29 cellular contexts compared by ENCODE assay signal in genomic region chr10:20916976-20917375, GRCh38.
"Had no signal": no experiment of that assay in that cellular context is flagged by ENCODE, and none has a peak within 500 bp of the region (broad histone marks: within the 10 kb centered on the region; RNA-seq: fewer than 3 reads in every experiment).

No MANE protein-coding gene starts in this region.

- ATAC-seq: stimulated activated effector memory CD8-positive, alpha-beta T cell treated with anti-CD3 and anti-CD28 coated beads, Interleukin-12 subunit alpha, Interleukin-12 subunit beta, amount 100 ng/mL, for 72 hours; stimulated activated memory B cell treated with anti-CD40 and anti-IgM and Interleukin-4, amounts not matched to agents 10 μg/mL and 1 μg/mL and 100 μg/mL, for 72 hours; stimulated activated naive B cell treated with anti-CD40 and anti-IgM and Interleukin-4, amounts not matched to agents 10 μg/mL and 1 μg/mL and 100 μg/mL, for 72 hours; stimulated activated naive CD8-positive, alpha-beta T cell treated with anti-CD3 and anti-CD28 coated beads, Interleukin-15, amount 100 ng/mL, for 72 hours; stimulated activated naive CD8-positive, alpha-beta T cell treated with anti-CD3 and anti-CD28 coated beads, Interleukin-15, Interleukin-2, amounts not matched to agents 100 U/mL and 50 U/mL, for 24 hours; upper lobe of right lung had no signal

- H3K4me3 Mint-ChIP-seq: stimulated activated effector memory CD8-positive, alpha-beta T cell treated with anti-CD3 and anti-CD28 coated beads, Interleukin-12 subunit alpha, Interleukin-12 subunit beta, amount 100 ng/mL, for 72 hours; stimulated activated memory B cell treated with anti-CD40 and anti-IgM and Interleukin-4, amounts not matched to agents 10 μg/mL and 1 μg/mL and 100 μg/mL, for 72 hours; stimulated activated naive B cell treated with anti-CD40 and anti-IgM and Interleukin-4, amounts not matched to agents 10 μg/mL and 1 μg/mL and 100 μg/mL, for 72 hours; stimulated activated naive CD8-positive, alpha-beta T cell treated with anti-CD3 and anti-CD28 coated beads, Interleukin-15, amount 100 ng/mL, for 72 hours; stimulated activated naive CD8-positive, alpha-beta T cell treated with anti-CD3 and anti-CD28 coated beads, Interleukin-15, Interleukin-2, amounts not matched to agents 100 ng/mL and 50 ng/mL, for 24 hours; type B pancreatic cell had no signal

- H3K27ac Mint-ChIP-seq: stimulated activated effector memory CD8-positive, alpha-beta T cell treated with anti-CD3 and anti-CD28 coated beads, Interleukin-12 subunit alpha, Interleukin-12 subunit beta, amount 100 ng/mL, for 72 hours; stimulated activated memory B cell treated with anti-CD40 and anti-IgM and Interleukin-4, amounts not matched to agents 10 μg/mL and 1 μg/mL and 100 μg/mL, for 72 hours; stimulated activated naive B cell treated with anti-CD40 and anti-IgM and Interleukin-4, amounts not matched to agents 10 μg/mL and 1 μg/mL and 100 μg/mL, for 72 hours; stimulated activated naive CD8-positive, alpha-beta T cell treated with anti-CD3 and anti-CD28 coated beads, Interleukin-15, amount 100 ng/mL, for 72 hours; stimulated activated naive CD8-positive, alpha-beta T cell treated with anti-CD3 and anti-CD28 coated beads, Interleukin-15, Interleukin-2, amounts not matched to agents 100 ng/mL and 50 ng/mL, for 24 hours; type B pancreatic cell had no signal

- H3K36me3 Mint-ChIP-seq: stimulated activated effector memory CD8-positive, alpha-beta T cell treated with anti-CD3 and anti-CD28 coated beads, Interleukin-12 subunit alpha, Interleukin-12 subunit beta, amount 100 ng/mL, for 72 hours; stimulated activated memory B cell treated with anti-CD40 and anti-IgM and Interleukin-4, amounts not matched to agents 10 μg/mL and 1 μg/mL and 100 μg/mL, for 72 hours; stimulated activated naive B cell treated with anti-CD40 and anti-IgM and Interleukin-4, amounts not matched to agents 10 μg/mL and 1 μg/mL and 100 μg/mL, for 72 hours had no signal

- H3K27me3 Mint-ChIP-seq: stimulated activated memory B cell treated with anti-CD40 and anti-IgM and Interleukin-4, amounts not matched to agents 10 μg/mL and 1 μg/mL and 100 μg/mL, for 72 hours; stimulated activated naive CD8-positive, alpha-beta T cell treated with anti-CD3 and anti-CD28 coated beads, Interleukin-15, amount 100 ng/mL, for 72 hours; stimulated activated naive CD8-positive, alpha-beta T cell treated with anti-CD3 and anti-CD28 coated beads, Interleukin-15, Interleukin-2, amounts not matched to agents 100 ng/mL and 50 ng/mL, for 24 hours had no signal

- H3K4me3 ChIP-seq: stomach, suprapubic skin, testis, thoracic aorta, thyroid gland, tibial artery, tibial nerve, transverse colon, upper lobe of left lung, upper lobe of right lung, uterus, vagina had no signal

- H3K27me3 ChIP-seq: stomach, suprapubic skin, testis, thyroid gland, tibial artery, tibial nerve, transverse colon, upper lobe of left lung, upper lobe of right lung, uterus, vagina had no signal

- H3K4me1 ChIP-seq: stomach, suprapubic skin, testis, thyroid gland, tibial artery, tibial nerve, transverse colon, upper lobe of left lung, upper lobe of right lung, uterus, vagina had no signal

- H3K9me3 Mint-ChIP-seq: stimulated activated effector memory CD8-positive, alpha-beta T cell treated with anti-CD3 and anti-CD28 coated beads, Interleukin-12 subunit alpha, Interleukin-12 subunit beta, amount 100 ng/mL, for 72 hours; stimulated activated memory B cell treated with anti-CD40 and anti-IgM and Interleukin-4, amounts not matched to agents 10 μg/mL and 1 μg/mL and 100 μg/mL, for 72 hours; stimulated activated naive B cell treated with anti-CD40 and anti-IgM and Interleukin-4, amounts not matched to agents 10 μg/mL and 1 μg/mL and 100 μg/mL, for 72 hours; stimulated activated naive CD8-positive, alpha-beta T cell treated with anti-CD3 and anti-CD28 coated beads, Interleukin-15, amount 100 ng/mL, for 72 hours; stimulated activated naive CD8-positive, alpha-beta T cell treated with anti-CD3 and anti-CD28 coated beads, Interleukin-15, Interleukin-2, amounts not matched to agents 100 ng/mL and 50 ng/mL, for 24 hours had no signal

- H3K27ac ChIP-seq: stomach, suprapubic skin, testis, thoracic aorta, thyroid gland, tibial artery, tibial nerve, transverse colon, upper lobe of left lung, upper lobe of right lung, uterus, vagina had no signal

- DNase-seq: stimulated activated CD4-positive, alpha-beta T cell treated with anti-CD3 and anti-CD28 coated beads, Interleukin-2, amount 100 ng/mL, for 48 hours; stimulated activated CD4-positive, alpha-beta T cell treated with anti-CD3 and anti-CD28 coated beads, Interleukin-4, amount 100 ng/mL, for 1 hour; stimulated activated CD4-positive, alpha-beta T cell treated with anti-CD3 and anti-CD28 coated beads, Interleukin-4, amount 100 ng/mL, for 24 hours; stimulated activated CD4-positive, alpha-beta T cell treated with anti-CD3 and anti-CD28 coated beads, Interleukin-4, amount 100 ng/mL, for 4 hours; stimulated activated CD8-positive, alpha-beta memory T cell treated with anti-CD3 and anti-CD28 coated beads, Interleukin-4, amount 100 ng/mL, for 48 hours; stimulated activated naive B cell treated with anti-CD40 and anti-IgM and Interleukin-4, amounts not matched to agents 10 μg/mL and 1 μg/mL and 100 μg/mL, for 72 hours; stimulated activated naive CD4-positive, alpha-beta T cell; stimulated activated naive CD4-positive, alpha-beta T cell treated with Interleukin-2 at 50 U/mL for 16 hours; stimulated activated naive CD8-positive, alpha-beta T cell treated with anti-CD3 and anti-CD28 coated beads, Interleukin-15, amount 100 ng/mL, for 72 hours; stimulated activated naive CD8-positive, alpha-beta T cell treated with anti-CD3 and anti-CD28 coated beads, Interleukin-15, Interleukin-2, amounts not matched to agents 100 U/mL and 50 U/mL, for 24 hours; stomach; substantia nigra; testis; thyroid gland; tibial artery; transverse colon; trophoblast cell; upper lobe of left lung; upper lobe of right lung; uterus had no signal

- FAIRE-seq: urothelium cell line had no signal

- H3K9me3 ChIP-seq: stomach, suprapubic skin, testis, thoracic aorta, thyroid gland, tibial artery, tibial nerve, transverse colon, upper lobe of left lung, upper lobe of right lung, uterus, vagina had no signal

- H3K4me1 Mint-ChIP-seq: stimulated activated effector memory CD8-positive, alpha-beta T cell treated with anti-CD3 and anti-CD28 coated beads, Interleukin-12 subunit alpha, Interleukin-12 subunit beta, amount 100 ng/mL, for 72 hours; stimulated activated memory B cell treated with anti-CD40 and anti-IgM and Interleukin-4, amounts not matched to agents 10 μg/mL and 1 μg/mL and 100 μg/mL, for 72 hours; stimulated activated naive B cell treated with anti-CD40 and anti-IgM and Interleukin-4, amounts not matched to agents 10 μg/mL and 1 μg/mL and 100 μg/mL, for 72 hours; stimulated activated naive CD8-positive, alpha-beta T cell treated with anti-CD3 and anti-CD28 coated beads, Interleukin-15, amount 100 ng/mL, for 72 hours had no signal

- H3K36me3 ChIP-seq: stomach, suprapubic skin, thoracic aorta, thyroid gland, tibial artery, tibial nerve, transverse colon, upper lobe of left lung, upper lobe of right lung, uterus, vagina had no signal
